In the genomic region with DNA sequence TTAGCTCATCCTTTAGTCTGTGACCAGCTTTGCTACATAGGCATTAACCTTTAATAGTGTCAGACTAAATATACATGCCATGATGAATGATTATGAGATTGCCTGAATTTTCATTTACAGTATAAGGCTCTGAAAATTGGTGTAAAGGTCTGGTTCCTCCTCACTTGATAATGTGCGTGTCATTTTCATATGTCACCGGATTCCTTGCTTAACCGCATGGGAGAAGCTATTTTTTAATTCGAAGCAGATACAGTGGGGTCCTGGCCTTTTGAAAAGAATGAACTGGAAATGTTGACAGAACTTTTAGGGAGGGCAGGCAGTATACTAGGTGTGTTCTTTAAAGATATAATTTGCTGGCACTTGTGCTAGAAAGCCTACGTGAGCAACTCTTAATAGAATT, we compare ENCODE assay signal across 29 cellular contexts.
A peak's percentile ranks its signal among the peaks of the same experiment; 100 is the strongest.
DNase-seq lines count a peak whose midpoint lies in the region; ATAC-seq and TF ChIP-seq lines count a peak whose summit lies in the region.
"Had no signal": no experiment of that assay in that cellular context is flagged by ENCODE, and none has a peak within 500 bp of the region (broad histone marks: within the 10 kb centered on the region; RNA-seq: fewer than 3 reads in every experiment).

No MANE protein-coding gene starts in this region.

- ATAC-seq in WTC11 (no peak), HG03196 (IDR thresholded peaks at IDR 0.05; ENCODE audit: unreplicated experiment) (no peak)
- ATAC-seq: gastroesophageal sphincter; K562; naive thymus-derived CD4-positive, alpha-beta T cell; psoas muscle had no signal

- CTCF ChIA-PET in AG04449 (lab: Yijun Ruan, JAX), result interaction anchor here (0.6 to 1.3 kb wide), 5 partner anchors 9 to 517 kb away, joined by 3 to 4 read pairs (median 4); no protein-coding TSS in a partner anchor
- CTCF ChIA-PET in WTC11 (lab: Charles Lee), result interaction anchor here (1.3 to 2.4 kb wide), 3 partner anchors 14 to 17 kb away, joined by 3 to 6 read pairs (median 4); no protein-coding TSS in a partner anchor

- H3K4me1 Mint-ChIP-seq in WTC11, result peaks cover 51% of the 10 kb centered on the region
- H3K4me1 Mint-ChIP-seq: activated naive CD4-positive, alpha-beta T cell treated with anti-CD3 and anti-CD28 coated beads, Interleukin-2, amount 50 U/mL, for 24 hours had no signal

- H3K4me3 ChIP-seq in AG04449 (ENCODE audit: low read depth, low read length), result no peak overlapping the region
- H3K4me3 ChIP-seq: BLaER1, gastroesophageal sphincter, K562, psoas muscle, SJSA1, suprapubic skin had no signal

- H3K9me3 Mint-ChIP-seq in WTC11, result 0 out of 2 replicates have a peak, but pooled peaks cover under 1% of the 10 kb centered on the region
- H3K9me3 Mint-ChIP-seq: activated naive CD4-positive, alpha-beta T cell treated with anti-CD3 and anti-CD28 coated beads, Interleukin-2, amount 50 U/mL, for 24 hours had no signal

- POLR2A ChIA-PET in AG04449 (lab: Yijun Ruan, JAX), result interaction anchor here (0.5 to 0.7 kb wide), 3 partner anchors 48 to 834 kb away, joined by 3 to 4 read pairs (median 3); no protein-coding TSS in a partner anchor
- POLR2A ChIA-PET in WTC11 (lab: Charles Lee), result no interaction called here

- H3K27me3 Mint-ChIP-seq in WTC11 (ENCODE audit: low read depth), result no peaks in the 10 kb centered on the region
- H3K27me3 Mint-ChIP-seq: activated CD4-positive, alpha-beta memory T cell treated with anti-CD3 and anti-CD28 coated beads for 36 hours; activated naive CD4-positive, alpha-beta T cell treated with anti-CD3 and anti-CD28 coated beads, Interleukin-2, amount 50 U/mL, for 24 hours; naive thymus-derived CD4-positive, alpha-beta T cell had no signal

- DNase-seq in AG04449 (ENCODE audit: low read depth, low spot score) (peak; percentile 63), GM04504 (ENCODE audit: low read depth) (peak; percentile 58), WTC11 (ENCODE audit: low spot score) (no peak), iris pigment epithelial cell (ENCODE audit: low read depth) (peak; percentile 6), NCI-H1417 (lab: John Stamatoyannopoulos, UW) (no peak), DMS 273 (lab: John Stamatoyannopoulos, UW; ENCODE audit: unreplicated experiment) (no peak), NCI-H187 (lab: John Stamatoyannopoulos, UW) (no peak)
- DNase-seq: activated CD4-positive, alpha-beta memory T cell treated with anti-CD3 and anti-CD28 coated beads for 36 hours; activated CD8-positive, alpha-beta memory T cell treated with anti-CD3 and anti-CD28 coated beads, Interleukin-2, amount 50 U/mL, for 4 hours; COR-L47; cortex of kidney; DND-41; left ventricle myocardium inferior; naive thymus-derived CD4-positive, alpha-beta T cell; NCI-H1105 treated with DMSO at 0.1 percent for 48 hours; NCI-H2081; NCI-H345; psoas muscle; RPMI8226; stimulated activated naive CD4-positive, alpha-beta T cell; T-helper 1 cell had no signal

- peaks cover 5% of the 10 kb centered on the region; the same call in 1 of the 2 replicates for H3K36me3 Mint-ChIP-seq in WTC11

- TF ChIP-seq CTCF in AG04449 (IDR thresholded peaks at IDR 0.05; ENCODE audit: insufficient read depth, low read length, missing control alignments), result no peak
- TF ChIP-seq CTCF in WTC11 (IDR thresholded peaks at IDR 0.05), result no peak

- no peak overlapping the region for H3K4me3 Mint-ChIP-seq in WTC11
- H3K4me3 Mint-ChIP-seq: activated CD4-positive, alpha-beta memory T cell treated with anti-CD3 and anti-CD28 coated beads for 36 hours; activated naive CD4-positive, alpha-beta T cell treated with anti-CD3 and anti-CD28 coated beads, Interleukin-2, amount 50 U/mL, for 24 hours; activated T-helper 1 cell treated with anti-CD3 and anti-CD28 coated beads, Interleukin-12 subunit alpha, Interleukin-12 subunit beta, Interleukin-2, Interleukin-4 antibody, amounts not matched to agents 30 ng/mL and 10 ng/mL and 1 ng/mL, durations not matched to agents 14 hours and 24 hours and 36 hours; naive thymus-derived CD4-positive, alpha-beta T cell had no signal

- H3K27ac Mint-ChIP-seq in WTC11, result peak overlapping the region; percentile 54; the same call in 1 of the 2 replicates
- H3K27ac Mint-ChIP-seq: activated CD4-positive, alpha-beta memory T cell treated with anti-CD3 and anti-CD28 coated beads for 36 hours; activated T-helper 1 cell treated with anti-CD3 and anti-CD28 coated beads, Interleukin-12 subunit alpha, Interleukin-12 subunit beta, Interleukin-2, Interleukin-4 antibody, amounts not matched to agents 30 ng/mL and 10 ng/mL and 1 ng/mL, durations not matched to agents 14 hours and 24 hours and 36 hours; naive thymus-derived CD4-positive, alpha-beta T cell had no signal

TF ChIP-seq in WTC11, 78 proteins besides CTCF, POLR2A, EP300 and RAD21:
- TF ChIP-seq CBFB (CRISPR knock-in tag; IDR thresholded peaks at IDR 0.05; ENCODE audit: low read depth), result no peak
- TF ChIP-seq, protein P1, sequence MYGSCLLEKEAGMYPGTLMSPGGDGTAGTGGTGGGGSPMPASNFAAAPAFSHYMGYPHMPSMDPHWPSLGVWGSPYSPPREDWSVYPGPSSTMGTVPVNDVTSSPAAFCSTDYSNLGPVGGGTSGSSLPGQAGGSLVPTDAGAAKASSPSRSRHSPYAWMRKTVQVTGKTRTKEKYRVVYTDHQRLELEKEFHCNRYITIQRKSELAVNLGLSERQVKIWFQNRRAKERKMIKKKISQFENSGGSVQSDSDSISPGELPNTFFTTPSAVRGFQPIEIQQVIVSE (CRISPR knock-in tag; IDR thresholded peaks at IDR 0.05; ENCODE audit: borderline replicate concordance), result no peak
- TF ChIP-seq TP53 (CRISPR knock-in tag; IDR thresholded peaks at IDR 0.05), result no peak
- TF ChIP-seq FOXP1 (CRISPR knock-in tag; IDR thresholded peaks at IDR 0.05; ENCODE audit: borderline replicate concordance), result no peak
- no peak for TF ChIP-seq NFYB (CRISPR knock-in tag; conservative IDR thresholded peaks at IDR 0.05; ENCODE audit: low read depth)
- no peak for TF ChIP-seq MXD4 (CRISPR knock-in tag; IDR thresholded peaks at IDR 0.05; ENCODE audit: borderline replicate concordance)
- no peak for TF ChIP-seq NFE2L1 (CRISPR knock-in tag; IDR thresholded peaks at IDR 0.05)
- TF ChIP-seq, protein P2, sequence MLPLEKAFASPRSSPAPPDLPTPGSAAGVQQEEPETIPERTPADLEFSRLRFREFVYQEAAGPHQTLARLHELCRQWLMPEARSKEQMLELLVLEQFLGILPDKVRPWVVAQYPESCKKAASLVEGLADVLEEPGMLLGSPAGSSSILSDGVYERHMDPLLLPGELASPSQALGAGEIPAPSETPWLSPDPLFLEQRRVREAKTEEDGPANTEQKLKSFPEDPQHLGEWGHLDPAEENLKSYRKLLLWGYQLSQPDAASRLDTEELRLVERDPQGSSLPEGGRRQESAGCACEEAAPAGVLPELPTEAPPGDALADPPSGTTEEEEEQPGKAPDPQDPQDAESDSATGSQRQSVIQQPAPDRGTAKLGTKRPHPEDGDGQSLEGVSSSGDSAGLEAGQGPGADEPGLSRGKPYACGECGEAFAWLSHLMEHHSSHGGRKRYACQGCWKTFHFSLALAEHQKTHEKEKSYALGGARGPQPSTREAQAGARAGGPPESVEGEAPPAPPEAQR (CRISPR knock-in tag; IDR thresholded peaks at IDR 0.05), result no peak
- no peak for TF ChIP-seq PRRX2 (CRISPR knock-in tag; IDR thresholded peaks at IDR 0.05)

Comparison
In these comparisons a context has a peak if more than half of its experiments do, and no peak if none do; other contexts are left out.
1. DNase-seq: peak in AG04449 (single experiment), GM04504 (single experiment) and iris pigment epithelial cell (single experiment); none in WTC11 (single experiment), NCI-H1417 (0 of 3), DMS 273 (single experiment) and NCI-H187 (0 of 2).